In genomic region chr2:178450574-178451429, GRCh38 we compare ENCODE assay signal across 1 cellular context.
TF ChIP-seq lines count a peak whose summit lies in the region.

Gene PJVK, plus strand, starts transcription at chr2:178451378. Its CDS starts 2,032 bp downstream, at chr2:178453410.
Gene PRKRA, minus strand, starts transcription at chr2:178451175. Its CDS starts 145 bp downstream, at chr2:178451030.

TF ChIP-seq in HepG2, 621 proteins besides CTCF, POLR2A, EP300 and RAD21 (continued from another document):
- TF ChIP-seq MLXIP (CRISPR knock-in tag; IDR thresholded peaks at IDR 0.05; ENCODE audit: borderline replicate concordance) (peak; percentile 59; the same call in 1 of the 2 replicates), ZNF496 (CRISPR knock-in tag; IDR thresholded peaks at IDR 0.05; ENCODE audit: insufficient replicate concordance) (no peak), FOXK2 (IDR thresholded peaks at IDR 0.05) (no peak), ZBTB4 (CRISPR knock-in tag; IDR thresholded peaks at IDR 0.05; ENCODE audit: borderline replicate concordance) (no peak; the same call in 1 of the 2 replicates), NCOA1 (CRISPR knock-in tag; IDR thresholded peaks at IDR 0.05) (peak; percentile 41; the same call in 1 of the 2 replicates), MED1 (CRISPR knock-in tag; IDR thresholded peaks at IDR 0.05) (0 out of 2 replicates have a peak, but pooled peaks have one; percentile 51), FOXP4 (CRISPR knock-in tag; IDR thresholded peaks at IDR 0.05) (0 out of 2 replicates have a peak, but pooled peaks have one; percentile 43), SP140L (CRISPR knock-in tag; IDR thresholded peaks at IDR 0.05; ENCODE audit: borderline replicate concordance) (no peak; the same call in 1 of the 2 replicates), ZNF850 (CRISPR knock-in tag; conservative IDR thresholded peaks at IDR 0.05) (no peak), MTA3 (CRISPR knock-in tag; IDR thresholded peaks at IDR 0.05) (0 out of 2 replicates have a peak, but pooled peaks have one; percentile 55)
TF ChIP-seq in HepG2: peak in this region for 390.
